Comparison of ENCODE assay signal across 30 cellular contexts in genomic region chr11:120004723-120005122, GRCh38.
"Had no signal": no experiment of that assay in that cellular context is flagged by ENCODE, and none has a peak within 500 bp of the region (broad histone marks: within the 10 kb centered on the region; RNA-seq: fewer than 3 reads in every experiment).

No MANE protein-coding gene starts in this region.

- H3K27me3 ChIP-seq: right atrium auricular region, right lobe of liver, testis, thyroid gland, transverse colon, upper lobe of left lung, vagina had no signal

- FAIRE-seq: islet of Langerhans, kidney had no signal

- H3K36me3 ChIP-seq: left ventricle myocardium inferior, neutrophil, right atrium auricular region, right lobe of liver, thyroid gland, transverse colon, upper lobe of left lung, vagina had no signal

- H3K27ac Mint-ChIP-seq: immature natural killer cell; memory B cell; naive thymus-derived CD8-positive, alpha-beta T cell; nephron; progenitor cell of endocrine pancreas; stimulated activated memory B cell treated with anti-CD40 and anti-IgM and Interleukin-4, amounts not matched to agents 10 μg/mL and 1 μg/mL and 100 μg/mL, for 72 hours; stimulated activated naive CD8-positive, alpha-beta T cell treated with anti-CD3 and anti-CD28 coated beads, Interleukin-15, amount 100 ng/mL, for 72 hours had no signal

- H3K4me1 Mint-ChIP-seq: immature natural killer cell; memory B cell; naive thymus-derived CD8-positive, alpha-beta T cell; stimulated activated memory B cell treated with anti-CD40 and anti-IgM and Interleukin-4, amounts not matched to agents 10 μg/mL and 1 μg/mL and 100 μg/mL, for 72 hours had no signal

- DNase-seq: hypothalamus; immature natural killer cell; kidney; left ventricle myocardium inferior; midbrain; mucosa of descending colon; naive thymus-derived CD8-positive, alpha-beta T cell; occipital lobe; right lobe of liver; stimulated activated CD4-positive, alpha-beta T cell treated with anti-CD3 and anti-CD28 coated beads, Interleukin-1b, Interleukin-23, amount 100 ng/mL, for 48 hours; stimulated activated CD4-positive, alpha-beta T cell treated with anti-CD3 and anti-CD28 coated beads, Interleukin-2, amount 100 ng/mL, for 48 hours; stimulated activated CD4-positive, alpha-beta T cell treated with anti-CD3 and anti-CD28 coated beads, Interleukin-4, amount 100 ng/mL, for 4 hours; stimulated activated CD8-positive, alpha-beta memory T cell treated with anti-CD3 and anti-CD28 coated beads, Interleukin-4, amount 100 ng/mL, for 48 hours; stimulated activated naive CD4-positive, alpha-beta T cell treated with Interleukin-2 at 50 U/mL for 16 hours; stimulated activated naive CD8-positive, alpha-beta T cell treated with anti-CD3 and anti-CD28 coated beads, Interleukin-15, amount 100 ng/mL, for 72 hours; testis; thyroid gland; transverse colon; upper lobe of left lung had no signal

- H3K9me3 Mint-ChIP-seq: immature natural killer cell, memory B cell had no signal

- H3K4me3 Mint-ChIP-seq: immature natural killer cell; memory B cell; naive thymus-derived CD8-positive, alpha-beta T cell; nephron; neural crest cell; stimulated activated memory B cell treated with anti-CD40 and anti-IgM and Interleukin-4, amounts not matched to agents 10 μg/mL and 1 μg/mL and 100 μg/mL, for 72 hours; stimulated activated naive CD8-positive, alpha-beta T cell treated with anti-CD3 and anti-CD28 coated beads, Interleukin-15, amount 100 ng/mL, for 72 hours had no signal

- H3K4me3 ChIP-seq: left ventricle myocardium inferior, lung, mucosa of descending colon, right atrium auricular region, right lobe of liver, smooth muscle cell, testis, thyroid gland, transverse colon, upper lobe of left lung, vagina had no signal

- ATAC-seq: mucosa of descending colon; naive thymus-derived CD8-positive, alpha-beta T cell; right lobe of liver; stimulated activated memory B cell treated with anti-CD40 and anti-IgM and Interleukin-4, amounts not matched to agents 10 μg/mL and 1 μg/mL and 100 μg/mL, for 72 hours; stimulated activated naive CD8-positive, alpha-beta T cell treated with anti-CD3 and anti-CD28 coated beads, Interleukin-15, amount 100 ng/mL, for 72 hours had no signal

- H3K36me3 Mint-ChIP-seq: immature natural killer cell; memory B cell; stimulated activated memory B cell treated with anti-CD40 and anti-IgM and Interleukin-4, amounts not matched to agents 10 μg/mL and 1 μg/mL and 100 μg/mL, for 72 hours had no signal
